1 cellular context compared by ENCODE assay signal in genomic region chr16:28845173-28846079, GRCh38.
TF ChIP-seq lines count a peak whose summit lies in the region.

No MANE protein-coding gene starts in this region.

TF ChIP-seq in HepG2, 621 proteins besides CTCF, POLR2A, EP300 and RAD21:
- TF ChIP-seq ZNF546 (CRISPR knock-in tag; conservative IDR thresholded peaks at IDR 0.05) (peak; percentile 8; the same call in 1 of the 2 replicates), SMAD9 (CRISPR knock-in tag; IDR thresholded peaks at IDR 0.05) (no peak), DR1 (CRISPR knock-in tag; IDR thresholded peaks at IDR 0.05) (peak; percentile 29; the same call in 1 of the 2 replicates), ZNF607 (CRISPR knock-in tag; IDR thresholded peaks at IDR 0.05; ENCODE audit: borderline replicate concordance) (0 out of 2 replicates have a peak, but pooled peaks have one; percentile 63), NPAS2 (CRISPR knock-in tag; IDR thresholded peaks at IDR 0.05; ENCODE audit: borderline replicate concordance) (no peak), MNT (IDR thresholded peaks at IDR 0.05) (peak; percentile 66), SETDB1 (CRISPR knock-in tag; IDR thresholded peaks at IDR 0.05; ENCODE audit: borderline replicate concordance) (peak; percentile 80; the same call in 1 of the 2 replicates), SNAPC2 (CRISPR knock-in tag; IDR thresholded peaks at IDR 0.05) (peak; percentile 23; the same call in 1 of the 2 replicates), ZNF879 (CRISPR knock-in tag; IDR thresholded peaks at IDR 0.05) (0 out of 2 replicates have a peak, but pooled peaks have one; percentile 10), FOXO4 (CRISPR knock-in tag; conservative IDR thresholded peaks at IDR 0.05) (0 out of 2 replicates have a peak, but pooled peaks have one; percentile 80), ZNF615 (CRISPR knock-in tag; IDR thresholded peaks at IDR 0.05; ENCODE audit: borderline replicate concordance) (peak; percentile 23; the same call in 1 of the 2 replicates), ARID2 (CRISPR knock-in tag; IDR thresholded peaks at IDR 0.05; ENCODE audit: borderline replicate concordance) (0 out of 2 replicates have a peak, but pooled peaks have one; percentile 4), ZNF737 (CRISPR knock-in tag; IDR thresholded peaks at IDR 0.05; ENCODE audit: borderline replicate concordance) (0 out of 2 replicates have a peak, but pooled peaks have one; percentile 34), ZNF354B (CRISPR knock-in tag; IDR thresholded peaks at IDR 0.05) (peak; percentile 39; the same call in 1 of the 2 replicates), ZBTB42 (CRISPR knock-in tag; IDR thresholded peaks at IDR 0.05) (0 out of 2 replicates have a peak, but pooled peaks have one; percentile 66), SIN3A (IDR thresholded peaks at IDR 0.05; ENCODE audit: borderline replicate concordance, low read depth, low read length) (peak; percentile 52; the same call in 1 of the 2 replicates), NFAT5 (CRISPR knock-in tag; IDR thresholded peaks at IDR 0.05) (0 out of 2 replicates have a peak, but pooled peaks have one; percentile 11), ZNF33A (CRISPR knock-in tag; IDR thresholded peaks at IDR 0.05; ENCODE audit: borderline replicate concordance) (0 out of 2 replicates have a peak, but pooled peaks have one; percentile 1), ZNF230 (CRISPR knock-in tag; IDR thresholded peaks at IDR 0.05) (no peak), ZBTB34 (CRISPR knock-in tag; IDR thresholded peaks at IDR 0.05) (peak; percentile 40; the same call in 1 of the 2 replicates), ATM (IDR thresholded peaks at IDR 0.05; ENCODE audit: borderline replicate concordance) (no peak), NRL (CRISPR knock-in tag; IDR thresholded peaks at IDR 0.05; ENCODE audit: borderline replicate concordance) (0 out of 2 replicates have a peak, but pooled peaks have one; percentile 21), ZC3H4 (CRISPR knock-in tag; IDR thresholded peaks at IDR 0.05; ENCODE audit: borderline replicate concordance) (no peak), ZNF572 (CRISPR knock-in tag; IDR thresholded peaks at IDR 0.05) (peak; percentile 96; the same call in 1 of the 2 replicates), NCOR1 (IDR thresholded peaks at IDR 0.05; ENCODE audit: borderline replicate concordance, low read length) (peak; percentile 18; the same call in 1 of the 2 replicates), HBP1 (CRISPR knock-in tag; IDR thresholded peaks at IDR 0.05; ENCODE audit: low read depth) (no peak), DZIP1 (CRISPR knock-in tag; IDR thresholded peaks at IDR 0.05) (peak; percentile 14; the same call in 1 of the 2 replicates), DRAP1 (CRISPR knock-in tag; IDR thresholded peaks at IDR 0.05) (peak; percentile 48; the same call in 1 of the 2 replicates), LBX2 (CRISPR knock-in tag; IDR thresholded peaks at IDR 0.05; ENCODE audit: borderline replicate concordance) (peak; percentile 78; the same call in 1 of the 2 replicates)
TF ChIP-seq in HepG2: peak in this region for 23.
